ENCODE assay signal across 22 cellular contexts in the genomic region with DNA sequence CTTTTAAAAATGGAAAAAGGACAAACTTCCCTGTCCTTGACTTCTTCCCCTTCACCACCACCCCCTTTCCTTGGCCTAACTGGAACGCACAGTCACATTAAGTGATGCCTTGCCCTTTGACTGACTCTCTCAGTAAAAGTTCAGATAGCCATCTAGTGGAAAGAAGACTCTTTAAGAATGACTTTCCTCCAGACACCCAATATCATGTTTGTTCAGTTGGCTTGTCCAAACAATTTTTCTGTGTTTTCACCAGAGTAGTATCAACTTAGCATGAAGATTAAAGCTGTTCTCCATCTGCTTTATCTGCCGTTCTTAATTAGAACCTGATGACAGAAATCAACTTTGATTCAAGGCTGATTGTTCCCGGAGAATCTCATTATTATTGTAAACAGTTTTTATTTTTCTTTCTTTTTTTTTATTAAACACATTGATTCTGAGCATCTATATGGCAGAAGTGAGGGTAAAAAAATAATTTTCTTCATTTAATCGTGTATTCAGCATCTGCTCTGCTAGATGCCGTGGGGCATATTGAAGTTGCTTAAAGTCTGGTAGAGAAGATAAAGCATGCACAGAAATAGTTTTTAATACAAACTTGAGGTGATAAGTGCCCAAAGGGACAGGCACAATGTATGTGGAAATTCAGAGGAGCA. TPM values are rescaled to one million over a fixed set of nuclear protein-coding genes. Genes with fewer than 3 reads are reported as not detected.
DNase-seq lines count a peak whose midpoint lies in the region; ATAC-seq and TF ChIP-seq lines count a peak whose summit lies in the region.
"Had no signal": no experiment of that assay in that cellular context is flagged by ENCODE, and none has a peak within 500 bp of the region (broad histone marks: within the 10 kb centered on the region; RNA-seq: fewer than 3 reads in every experiment).

No MANE protein-coding gene starts in this region.

- H3K27me3 ChIP-seq in adipocyte (replicated peaks; ENCODE audit: control insufficient read depth, insufficient read depth, low read length) = no peaks in the 10 kb centered on the region
- H3K27me3 ChIP-seq in sigmoid colon = no peaks in the 10 kb centered on the region
- H3K27me3 ChIP-seq: breast epithelium, foreskin keratinocyte had no signal

- TF ChIP-seq EP300 in sigmoid colon (IDR thresholded peaks at IDR 0.05) = no peak

- H3K4me3 ChIP-seq in adipocyte (ENCODE audit: low read length) (no peak overlapping the region), sigmoid colon (no peak overlapping the region)
- H3K4me3 ChIP-seq: breast epithelium, coronary artery, lower lobe of right lung had no signal

- H3K4me1 ChIP-seq in adipocyte (ENCODE audit: control insufficient read depth, insufficient read depth, low read length) = no peaks in the 10 kb centered on the region
- H3K4me1 ChIP-seq in sigmoid colon = no peaks in the 10 kb centered on the region
- H3K4me1 ChIP-seq: breast epithelium, lower lobe of right lung had no signal

- intact Hi-C loops in sigmoid colon (cut with DNase I) = no loop called here

- peaks cover 2% of the 10 kb centered on the region for H3K36me3 Mint-ChIP-seq in T-helper 17 cell (ENCODE audit: low read depth)

- ATAC-seq in T-helper 17 cell (no peak), HG03108 (IDR thresholded peaks at IDR 0.05; ENCODE audit: unreplicated experiment) (no peak)
- ATAC-seq: foreskin keratinocyte, HCT116, lower lobe of right lung had no signal

- no peak overlapping the region for H3K9ac ChIP-seq in adipocyte (ENCODE audit: low read length)

- WGBS in sigmoid colon, 2 donors = 63 to 77% methylated on average over 5 of the region's 5 CpGs

- peak; percentile 32; the same call in 1 of the 2 replicates for TF ChIP-seq CTCF in LNCAP (IDR thresholded peaks at IDR 0.05)
- no peak for TF ChIP-seq CTCF in sigmoid colon (IDR thresholded peaks at IDR 0.05)

- no peak for TF ChIP-seq POLR2A in sigmoid colon (IDR thresholded peaks at IDR 0.05)

- H3K36me3 ChIP-seq in adipocyte (ENCODE audit: control insufficient read depth, insufficient read depth, low read length, severe bottlenecking) = no peaks in the 10 kb centered on the region
- no peaks in the 10 kb centered on the region for H3K36me3 ChIP-seq in sigmoid colon
- H3K36me3 ChIP-seq: breast epithelium, lower lobe of right lung had no signal

- H3K27ac Mint-ChIP-seq in T-helper 17 cell = no peak overlapping the region
- H3K27ac Mint-ChIP-seq: activated CD4-positive, alpha-beta T cell treated with anti-CD3 and anti-CD28 coated beads, Interleukin-2, amount 10 ng/mL, durations not matched to agents 7 days and 5 days; B cell had no signal

- H3K27me3 Mint-ChIP-seq in T-helper 17 cell = no peaks in the 10 kb centered on the region
- H3K27me3 Mint-ChIP-seq: activated CD4-positive, alpha-beta T cell treated with anti-CD3 and anti-CD28 coated beads, Interleukin-2, amount 10 ng/mL, durations not matched to agents 7 days and 5 days; B cell had no signal

- H3K9me3 ChIP-seq in adipocyte (ENCODE audit: control insufficient read depth, low read length) (no peaks in the 10 kb centered on the region), T-helper 17 cell (ENCODE audit: control insufficient read depth, low read length, poor library complexity, severe bottlenecking) (no peaks in the 10 kb centered on the region), sigmoid colon (no peaks in the 10 kb centered on the region)
- H3K9me3 ChIP-seq: breast epithelium, Caco-2, lower lobe of right lung had no signal

- no peak overlapping the region for H3K27ac ChIP-seq in sigmoid colon
- H3K27ac ChIP-seq: breast epithelium, coronary artery, foreskin keratinocyte, lower lobe of right lung had no signal

- peaks cover 2% of the 10 kb centered on the region for H3K4me1 Mint-ChIP-seq in T-helper 17 cell
- H3K4me1 Mint-ChIP-seq: activated CD4-positive, alpha-beta T cell treated with anti-CD3 and anti-CD28 coated beads, Interleukin-2, amount 10 ng/mL, durations not matched to agents 7 days and 5 days; B cell had no signal

- no peak overlapping the region for H3K4me3 Mint-ChIP-seq in T-helper 17 cell
- H3K4me3 Mint-ChIP-seq: activated CD4-positive, alpha-beta T cell treated with anti-CD3 and anti-CD28 coated beads, Interleukin-2, amount 10 ng/mL, durations not matched to agents 7 days and 5 days; B cell had no signal

- DNase-seq in EL (peak; percentile 6), adipocyte (ENCODE audit: low read depth) (peak; percentile 49), hepatic stellate cell (ENCODE audit: low spot score) (peak; percentile 20), T-helper 17 cell (no peak), germinal center (ENCODE audit: low spot score) (no peak), sigmoid colon (no peak)
- DNase-seq: activated CD4-positive, alpha-beta T cell treated with anti-CD3 and anti-CD28 coated beads, Interleukin-2, amount 10 ng/mL, durations not matched to agents 7 days and 5 days; foreskin keratinocyte; hypothalamus; islet precursor cell; KG1; lower lobe of right lung; NCI-H1048; NCI-H2081 treated with DMSO at 0.1 percent for 48 hours; stimulated activated CD8-positive, alpha-beta memory T cell treated with anti-CD3 and anti-CD28 coated beads, Interleukin-4, amount 100 ng/mL, for 48 hours had no signal

RNA-seq across cellular contexts. Expression of a gene that starts 45.3 kb away (rescaled TPM):
- total RNA-seq in T-helper 17 cell (10 to 100 TPM in 1 of 2 donors, 1 to 10 TPM in 1; 9.2 to 12.5 TPM), sigmoid colon (10 to 100 TPM in 1 of 4 donors, 1 to 10 TPM in 3; 3.6 to 11.1 (median 6.0) TPM)
- polyA plus RNA-seq in sigmoid colon = 1 to 10 TPM; 2.4 to 7.0 (median 2.5) TPM

Comparison
In these comparisons a context has a peak if more than half of its experiments do, and no peak if none do; other contexts are left out.
1. DNase-seq: peak in EL (single experiment), adipocyte (single experiment) and hepatic stellate cell (single experiment); none in T-helper 17 cell (0 of 3), germinal center (single experiment) and sigmoid colon (single experiment).